ENCODE assay signal across 18 cellular contexts in genomic region chr1:93475691-93476090, GRCh38. TPM values are rescaled to one million over a fixed set of nuclear protein-coding genes. Genes with fewer than 3 reads are reported as not detected.
DNase-seq lines count a peak whose midpoint lies in the region; ATAC-seq, FAIRE-seq and TF ChIP-seq lines count a peak whose summit lies in the region.
"Had no signal": no experiment of that assay in that cellular context is flagged by ENCODE, and none has a peak within 500 bp of the region (broad histone marks: within the 10 kb centered on the region; RNA-seq: fewer than 3 reads in every experiment).

No MANE protein-coding gene starts in this region.

- no peak overlapping the region for H2BK120ac ChIP-seq in H9 (ENCODE audit: low read depth, low read length, poor library complexity, severe bottlenecking)

- H3K9me3 Mint-ChIP-seq in H9: peaks cover 20 to 33% of the 10 kb centered on the region in 2 experiments

- H3K4me3 ChIP-seq in adipocyte (ENCODE audit: low read length) (peak overlapping the region; percentile 32), fibroblast of villous mesenchyme (ENCODE audit: low read depth, low read length) (no peak overlapping the region), pancreas (no peak overlapping the region), mammary epithelial cell (replicated peaks in 1 of 3; ENCODE audit: insufficient read depth in 1 of 3, low read depth in 2 of 3, low read length in 3 of 3) (no peak overlapping the region)
- H3K4me3 ChIP-seq: BLaER1, GM23338 had no signal

- ATAC-seq in pancreas: no peak
- ATAC-seq in HG02588 (IDR thresholded peaks at IDR 0.05; ENCODE audit: unreplicated experiment): no peak
- ATAC-seq: GM23338 had no signal

- in situ Hi-C loops in mammary epithelial cell (cut with MboI; ENCODE audit: low sequenced_read_pairs in 2 of 2): no loop called here

- H2BK5ac ChIP-seq in H9 (ENCODE audit: insufficient read length, low read length): no peak overlapping the region

- DNase-seq in adipocyte (ENCODE audit: low read depth) (peak; percentile 71), fibroblast of villous mesenchyme (ENCODE audit: low read depth) (peak; percentile 44), pancreas (no peak), mammary epithelial cell (no peak), H9 (no peak), NCI-H2227 treated with DMSO at 0.1 percent for 48 hours (lab: John Stamatoyannopoulos, UW) (no peak)
- DNase-seq: AML-193; Caco-2; CD8-positive, alpha-beta memory T cell; DND-41; GF-D8; H7 had no signal

- H2AK5ac ChIP-seq in H9 (ENCODE audit: insufficient read length, low read length): no peak overlapping the region

- H3K23ac ChIP-seq in H9 (ENCODE audit: insufficient read length, low read depth, low read length): no peak overlapping the region

- no peak overlapping the region for H3K27ac ChIP-seq in pancreas
- no peak overlapping the region for H3K27ac ChIP-seq in mammary epithelial cell (ENCODE audit: insufficient read depth, low read depth, low read length)
- H3K27ac ChIP-seq in H9 (ENCODE audit: insufficient read length, low read depth, low read length): no peak overlapping the region
- H3K27ac ChIP-seq: 22Rv1, BLaER1 had no signal

- no peak overlapping the region for H3K4me2 ChIP-seq in mammary epithelial cell (ENCODE audit: insufficient read depth, low read depth, low read length)
- H3K4me2 ChIP-seq in H9 (ENCODE audit: insufficient read depth, insufficient read length, low read length): no peak overlapping the region
- H3K4me2 ChIP-seq: BLaER1, GM23338 had no signal

- H3K4me3 Mint-ChIP-seq in H9: no peak overlapping the region
- H3K4me3 Mint-ChIP-seq: CD8-positive, alpha-beta memory T cell; GM23338; IgD-negative memory B cell had no signal

- intact Hi-C loops in pancreas (cut with DNase I) (no loop called here), mammary epithelial cell (cut with micrococcal nuclease) (no loop called here)

- CTCF ChIA-PET in mammary epithelial cell (lab: Charles Lee; ENCODE audit: low non-redundant PET): no interaction called here

- no peak overlapping the region for H2AFZ ChIP-seq in mammary epithelial cell (ENCODE audit: low read depth, low read length)
- H2AFZ ChIP-seq in H9 (ENCODE audit: low read length): no peak overlapping the region
- H2AFZ ChIP-seq: GM23338 had no signal

- H3K27ac Mint-ChIP-seq in H9: no peak overlapping the region
- H3K27ac Mint-ChIP-seq: CD8-positive, alpha-beta memory T cell; GM23338; IgD-negative memory B cell had no signal

- TF ChIP-seq CTCF in fibroblast of villous mesenchyme (IDR thresholded peaks at IDR 0.05; ENCODE audit: insufficient read depth, low read depth, low read length) (no peak), pancreas (IDR thresholded peaks at IDR 0.05) (no peak), mammary epithelial cell (conservative IDR thresholded peaks at IDR 0.05 in 1 of 2, IDR thresholded peaks at IDR 0.05 in 1 of 2; ENCODE audit: extremely low read depth in 1 of 2, insufficient read depth in 1 of 2, low read depth in 1 of 2, low read length in 2 of 2) (no peak), H9 (conservative IDR thresholded peaks at IDR 0.05) (no peak)

- H3K27me3 ChIP-seq in adipocyte (replicated peaks; ENCODE audit: control insufficient read depth, insufficient read depth, low read length): no peaks in the 10 kb centered on the region
- no peaks in the 10 kb centered on the region for H3K27me3 ChIP-seq in pancreas
- no peaks in the 10 kb centered on the region for H3K27me3 ChIP-seq in mammary epithelial cell (ENCODE audit: insufficient read depth, low read length)
- no peaks in the 10 kb centered on the region for H3K27me3 ChIP-seq in H9 (ENCODE audit: insufficient read depth, low read length)
- H3K27me3 ChIP-seq: BLaER1 had no signal

- H3K9ac ChIP-seq in adipocyte (ENCODE audit: low read length): no peak overlapping the region
- no peak overlapping the region for H3K9ac ChIP-seq in mammary epithelial cell (ENCODE audit: insufficient read depth, low read length)
- no peak overlapping the region for H3K9ac ChIP-seq in H9 (ENCODE audit: extremely low read depth, insufficient read length, low read length)
- H3K9ac ChIP-seq: BLaER1 had no signal

- H3K36me3 Mint-ChIP-seq in H9 (ENCODE audit: insufficient read depth in 1 of 3, low read depth in 3 of 3): peaks cover 29 to 42% (median 31%) of the 10 kb centered on the region in 3 experiments

- no peaks in the 10 kb centered on the region for H3K36me3 ChIP-seq in adipocyte (ENCODE audit: control insufficient read depth, insufficient read depth, low read length, severe bottlenecking)
- no peaks in the 10 kb centered on the region for H3K36me3 ChIP-seq in pancreas
- no peaks in the 10 kb centered on the region for H3K36me3 ChIP-seq in mammary epithelial cell (ENCODE audit: insufficient read depth, low read length)

- H2BK12ac ChIP-seq in H9 (ENCODE audit: insufficient read length, low read depth, low read length): no peak overlapping the region

- no peaks in the 10 kb centered on the region for H3K27me3 Mint-ChIP-seq in H9 (ENCODE audit: low read depth)
- H3K27me3 Mint-ChIP-seq: IgD-negative memory B cell had no signal

- H4K91ac ChIP-seq in H9 (ENCODE audit: insufficient read length, low read depth, low read length): no peak overlapping the region

- no peak overlapping the region for H3K4ac ChIP-seq in H9 (ENCODE audit: low read depth, low read length)

- no peak overlapping the region for H3T11ph ChIP-seq in H9 (ENCODE audit: low read length)

- H2BK15ac ChIP-seq in H9 (ENCODE audit: low read depth, low read length): no peak overlapping the region

- WGBS in pancreas, 2 donors: 91 to 95% methylated on average over 1 of the region's 1 CpG
- 80% methylated on average over 1 of the region's 1 CpG for WGBS in mammary epithelial cell (ENCODE audit: low coverage, missing lambda C conversion rate)
- WGBS in H9 (ENCODE audit: extremely low coverage, insufficient read length, low lambda C conversion rate): no CpG with 5 or more reads among the region's 1 CpG

- H3K18ac ChIP-seq in H9 (ENCODE audit: insufficient read length, low read depth, low read length): no peak overlapping the region

- FAIRE-seq in A204.1 (lab: Jason Lieb, UNC) (peak; percentile 67), pancreas (lab: Jason Lieb, UNC) (peak; percentile 5)

- peaks cover 86% of the 10 kb centered on the region for H3K79me2 ChIP-seq in mammary epithelial cell (ENCODE audit: insufficient read depth, low read length)
- H3K79me2 ChIP-seq in H9 (ENCODE audit: insufficient read depth, low read length): peaks cover 55% of the 10 kb centered on the region; the same call in 1 of the 2 replicates

- H3K14ac ChIP-seq in H9 (ENCODE audit: insufficient read depth, low read length): no peak overlapping the region

- H4K5ac ChIP-seq in H9 (ENCODE audit: insufficient read length, low read depth, low read length): no peak overlapping the region

- peaks cover 2% of the 10 kb centered on the region for H3K79me1 ChIP-seq in H9 (ENCODE audit: insufficient read depth, low read depth, low read length, poor library complexity, severe bottlenecking)

- no peak overlapping the region for H2BK20ac ChIP-seq in H9 (ENCODE audit: low read depth, low read length, poor library complexity, severe bottlenecking)

- dilution Hi-C loops in mammary epithelial cell (cut with HindIII; ENCODE audit: low sequenced_read_pairs): loop anchor here (10.0 kb wide), 1 partner anchor 79 kb away; no protein-coding TSS in a partner anchor

- H3K4me1 ChIP-seq in adipocyte (ENCODE audit: control insufficient read depth, insufficient read depth, low read length) (peaks cover 25% of the 10 kb centered on the region), pancreas (peaks cover 0 to 7% (median 5%) of the 10 kb centered on the region in 3 donors), mammary epithelial cell (ENCODE audit: insufficient read depth, low read length) (peaks cover 7% of the 10 kb centered on the region), H9 (ENCODE audit: insufficient read depth, low read length) (no peaks in the 10 kb centered on the region)
- H3K4me1 ChIP-seq: BLaER1 had no signal

- H4K8ac ChIP-seq in H9 (replicated peaks; ENCODE audit: insufficient read length, low read depth, low read length): no peak overlapping the region

- H3K9me3 ChIP-seq in adipocyte (ENCODE audit: control insufficient read depth, low read length) (peaks cover 6% of the 10 kb centered on the region), pancreas (no peaks in the 10 kb centered on the region), mammary epithelial cell (replicated peaks; ENCODE audit: insufficient read depth, low read length) (peaks cover 12% of the 10 kb centered on the region), H9 (ENCODE audit: control insufficient read depth, low read depth, low read length) (no peaks in the 10 kb centered on the region)
- H3K9me3 ChIP-seq: Caco-2 had no signal

- no peaks in the 10 kb centered on the region for H3K23me2 ChIP-seq in H9 (ENCODE audit: insufficient read length, low read depth, low read length, poor library complexity, severe bottlenecking)

- H3K4me1 Mint-ChIP-seq in H9: peaks cover 32 to 36% of the 10 kb centered on the region in 2 experiments
- H3K4me1 Mint-ChIP-seq: CD8-positive, alpha-beta memory T cell; IgD-negative memory B cell had no signal

- no peak overlapping the region for H3K56ac ChIP-seq in H9 (ENCODE audit: insufficient read length, low read depth, low read length)

- no TSS peak for BruUV-seq in mammary epithelial cell (replicated peaks; lab: Mats Ljungman, UMichigan)

- H4K20me1 ChIP-seq in mammary epithelial cell (ENCODE audit: insufficient read depth, low read length) (no peaks in the 10 kb centered on the region), H9 (ENCODE audit: control insufficient read depth, insufficient read depth, insufficient read length) (no peaks in the 10 kb centered on the region)

RNA-seq across cellular contexts. Expression of gene FNBP1L, which starts 27.8 kb away (rescaled TPM):
- total RNA-seq in fibroblast of villous mesenchyme: 5.8 and 10.4 TPM in 2 replicates
- 10 to 100 TPM; 10.9 to 32.4 (median 16.0) TPM for total RNA-seq in pancreas
- 10 to 100 TPM; 10.1 to 18.8 TPM for polyA plus RNA-seq in pancreas
- total RNA-seq in mammary epithelial cell: 10 to 100 TPM; 22.1 to 39.2 TPM
- polyA plus RNA-seq in mammary epithelial cell: 15.4 TPM
- polyA minus RNA-seq in mammary epithelial cell: 20.9 TPM
- 115 and 119 TPM in 2 replicates for total RNA-seq in H9 (2021)

Comparison
In these comparisons a context has a peak if more than half of its experiments do, and no peak if none do; other contexts are left out.
1. DNase-seq: peak in adipocyte (single experiment) and fibroblast of villous mesenchyme (single experiment); none in pancreas (0 of 6), mammary epithelial cell (single experiment), H9 (single experiment) and NCI-H2227 treated with DMSO at 0.1 percent for 48 hours (single experiment).